In genomic region chr1:228417471-228418203, GRCh38 we compare ENCODE assay signal across 14 cellular contexts. TPM values are rescaled to one million over a fixed set of nuclear protein-coding genes. Genes with fewer than 3 reads are reported as not detected.
DNase-seq lines count a peak whose midpoint lies in the region; ATAC-seq, FAIRE-seq and TF ChIP-seq lines count a peak whose summit lies in the region.
"Had no signal": no experiment of that assay in that cellular context is flagged by ENCODE, and none has a peak within 500 bp of the region (broad histone marks: within the 10 kb centered on the region; RNA-seq: fewer than 3 reads in every experiment).

No MANE protein-coding gene starts in this region.

- no peak overlapping the region for H3K4ac ChIP-seq in mesendoderm (ENCODE audit: low read depth, low read length)

- H2AK5ac ChIP-seq in mesendoderm (ENCODE audit: low read length), result no peak overlapping the region

- no peaks in the 10 kb centered on the region for H4K20me1 ChIP-seq in K562 (replicated peaks; ENCODE audit: control insufficient read depth, insufficient read depth, low read length)

- peak overlapping the region in 1 of 2 experiments; percentile 66; a peak in 1 of 4 replicates for H3K9ac ChIP-seq in K562 (ENCODE audit: insufficient read depth in 1 of 2, low read depth in 2 of 2, low read length in 2 of 2)
- no peak overlapping the region for H3K9ac ChIP-seq in mesendoderm (ENCODE audit: low read length)

- H3K27ac ChIP-seq in HEK293 (ENCODE audit: extremely low read depth, low read depth, low read length), result no peak overlapping the region
- H3K27ac ChIP-seq in K562 (ENCODE audit: extremely low read depth, low read depth, low read length), result 0 out of 3 replicates have a peak overlapping the region, but pooled peaks have one; percentile 3
- no peak overlapping the region for H3K27ac ChIP-seq in mesendoderm (ENCODE audit: low read depth, low read length)
- H3K27ac ChIP-seq in transverse colon, result no peak overlapping the region
- H3K27ac ChIP-seq: thyroid gland had no signal

- H3K56ac ChIP-seq in mesendoderm (ENCODE audit: low read length), result no peak overlapping the region

- no peak overlapping the region for H4K5ac ChIP-seq in mesendoderm (ENCODE audit: low read length)

- H3K23ac ChIP-seq in mesendoderm (ENCODE audit: low read length), result no peak overlapping the region

- BruUV-seq in K562 (replicated peaks; lab: Mats Ljungman, UMichigan), result no TSS peak

- TF ChIP-seq EP300 in K562 (IDR thresholded peaks at IDR 0.05; ENCODE audit: low read length) (no peak), transverse colon (IDR thresholded peaks at IDR 0.05; ENCODE audit: low read depth) (no peak)

- no peaks in the 10 kb centered on the region for H3K27me3 ChIP-seq in K562 (ENCODE audit: control insufficient read depth in 2 of 2, insufficient read depth in 2 of 2, low read length in 2 of 2)
- no peaks in the 10 kb centered on the region for H3K27me3 ChIP-seq in mesendoderm (ENCODE audit: insufficient read depth, low read length, poor library complexity)
- peaks cover 38% of the 10 kb centered on the region for H3K27me3 ChIP-seq in transverse colon
- H3K27me3 ChIP-seq: thyroid gland had no signal

- no peak overlapping the region for H3K18ac ChIP-seq in mesendoderm (ENCODE audit: low read length)

- peak overlapping the region; percentile 40; the same call in 1 of the 2 replicates for H2AFZ ChIP-seq in K562 (ENCODE audit: low read depth, low read length)

- no peak overlapping the region for H2BK5ac ChIP-seq in mesendoderm (ENCODE audit: low read length)

- no peaks in the 10 kb centered on the region for H3K4me1 ChIP-seq in HEK293 (ENCODE audit: control insufficient read depth, insufficient read depth, low read length)
- H3K4me1 ChIP-seq in K562 (replicated peaks in 1 of 2; ENCODE audit: control insufficient read depth in 2 of 2, insufficient read depth in 2 of 2, low read length in 2 of 2), result peaks cover 40 to 44% of the 10 kb centered on the region in 2 experiments
- peaks cover 14% of the 10 kb centered on the region for H3K4me1 ChIP-seq in mesendoderm (ENCODE audit: control insufficient read depth, low read depth, low read length)
- peaks cover 10 to 18% (median 11%) of the 10 kb centered on the region in 4 donors for H3K4me1 ChIP-seq in transverse colon

- ATAC-seq in K562 (peak; percentile 39; the same call in 2 of the 3 replicates), HG03571 (IDR thresholded peaks at IDR 0.05; ENCODE audit: unreplicated experiment) (no peak), GM21619 (IDR thresholded peaks at IDR 0.05; ENCODE audit: unreplicated experiment) (no peak)

- H2BK120ac ChIP-seq in mesendoderm (ENCODE audit: low read depth, low read length), result no peak overlapping the region

- DNase-seq in AG10803 (ENCODE audit: low read depth) (peak; percentile 13), K562 (ENCODE audit: extremely low read depth in 1 of 4, low spot score in 3 of 4) (peak in 1 of 4 experiments; percentile 50), mesendoderm (peak; percentile 61), NCI-H510A (lab: John Stamatoyannopoulos, UW) (no peak), transverse colon (no peak)
- DNase-seq: amygdala, NCI-H146, NCI-H526, Right ventricle myocardium superior, thyroid gland had no signal

- no peak for FAIRE-seq in K562 (lab: Jason Lieb, UNC)

- WGBS in K562 (ENCODE audit: insufficient coverage, low coverage, missing lambda C conversion rate), result 66% methylated on average over 8 of the region's 8 CpGs
- WGBS in mesendoderm (ENCODE audit: extremely low coverage, insufficient coverage, low lambda C conversion rate), result no CpG with 5 or more reads among the region's 8 CpGs
- 83 to 91% methylated on average over 2 to 8 of the region's 8 CpGs for WGBS in transverse colon (ENCODE audit: low coverage in 1 of 2), 2 donors

- CTCF ChIA-PET in HEK293 (lab: Yijun Ruan, JAX) (no interaction called here), K562 (lab: Yijun Ruan, JAX; ENCODE audit: low intra/inter-chr PET ratio) (no interaction called here)

- H3K79me1 ChIP-seq in mesendoderm (ENCODE audit: low read length), result no peaks in the 10 kb centered on the region

- peaks cover 0 to 3% of the 10 kb centered on the region in 2 experiments; a peak in 1 of 3 replicates for H3K36me3 ChIP-seq in HEK293 (ENCODE audit: control insufficient read depth in 2 of 2, insufficient read depth in 1 of 2, low read length in 2 of 2)
- no peaks in the 10 kb centered on the region for H3K36me3 ChIP-seq in K562 (ENCODE audit: control insufficient read depth, insufficient read depth, low read length)
- no peaks in the 10 kb centered on the region for H3K36me3 ChIP-seq in mesendoderm (ENCODE audit: control insufficient read depth, insufficient read depth, low read length)
- no peaks in the 10 kb centered on the region for H3K36me3 ChIP-seq in transverse colon
- H3K36me3 ChIP-seq: thyroid gland had no signal

- POLR2A ChIA-PET in HEK293 (lab: Yijun Ruan, JAX) (no interaction called here), K562 (lab: Yijun Ruan, JAX) (interaction anchor here (1.3 kb wide), 1 partner anchor 40 kb away, joined by 3 read pairs; a partner anchor contains a TSS)

- H4K8ac ChIP-seq in mesendoderm (ENCODE audit: low read depth, low read length), result no peak overlapping the region

- no peaks in the 10 kb centered on the region for H3K9me3 ChIP-seq in HEK293 (ENCODE audit: control insufficient read depth, insufficient read depth, low read depth, low read length)
- peaks cover 2% of the 10 kb centered on the region for H3K9me3 ChIP-seq in K562 (replicated peaks; ENCODE audit: control insufficient read depth, insufficient read depth, low read depth, low read length)
- no peaks in the 10 kb centered on the region for H3K9me3 ChIP-seq in transverse colon
- H3K9me3 ChIP-seq: thyroid gland had no signal

- no peak for TF ChIP-seq RAD21 in K562 (CRISPR knock-in tag; conservative IDR thresholded peaks at IDR 0.05 in 1 of 2, IDR thresholded peaks at IDR 0.05 in 1 of 2)

- H2BK15ac ChIP-seq in mesendoderm (replicated peaks; ENCODE audit: low read depth), result no peak overlapping the region

- H3K4me3 ChIP-seq in AG10803 (ENCODE audit: low read length) (no peak overlapping the region), HEK293 (ENCODE audit: low read depth, low read length) (no peak overlapping the region), K562 (no peak overlapping the region), mesendoderm (ENCODE audit: low read length) (no peak overlapping the region), transverse colon (no peak overlapping the region)
- H3K4me3 ChIP-seq: thyroid gland had no signal

- no peaks in the 10 kb centered on the region for H3K79me2 ChIP-seq in K562 (ENCODE audit: control insufficient read depth, insufficient read depth, low read length)
- no peaks in the 10 kb centered on the region for H3K79me2 ChIP-seq in mesendoderm (ENCODE audit: control insufficient read depth, insufficient read depth, low read length)

- no peak overlapping the region for H3K4me2 ChIP-seq in K562 (ENCODE audit: insufficient read depth, low read length)
- no peak overlapping the region for H3K4me2 ChIP-seq in mesendoderm (ENCODE audit: low read length)

- no peaks in the 10 kb centered on the region for H3K9me1 ChIP-seq in K562 (ENCODE audit: control insufficient read depth, insufficient read depth, low read length)

- in situ Hi-C loops in K562 (cut with MboI), result no loop called here
- in situ Hi-C loops in transverse colon (cut with MboI; ENCODE audit: low pct_ligation_motif_present in 1 of 4, low pct_unique_long_range_greater_than_20kb in 1 of 4, low sequenced_read_pairs in 3 of 4), result no loop called here

- intact Hi-C loops in K562 (cut with micrococcal nuclease), result no loop called here
- intact Hi-C loops in transverse colon (cut with DNase I; ENCODE audit: low total_unique reads), result no loop called here

- TF ChIP-seq POLR2A in K562 (conservative IDR thresholded peaks at IDR 0.05) (no peak), transverse colon (IDR thresholded peaks at IDR 0.05) (no peak)

- no peak for TF ChIP-seq CTCF in AG10803 (conservative IDR thresholded peaks at IDR 0.05; ENCODE audit: low read length)
- no peak for TF ChIP-seq CTCF in HEK293 (tag by site-specific recombination; IDR thresholded peaks at IDR 0.05)
- TF ChIP-seq CTCF in K562 (IDR thresholded peaks at IDR 0.05 in 2 of 3, conservative IDR thresholded peaks at IDR 0.05 in 1 of 3; ENCODE audit: insufficient read depth in 2 of 3, low read depth in 1 of 3, low read length in 3 of 3), result no peak
- no peak for TF ChIP-seq CTCF in transverse colon (IDR thresholded peaks at IDR 0.05)

RNA-seq across cellular contexts. Expression of gene TRIM17, which starts 1.0 kb away (rescaled TPM):
- total RNA-seq in K562 (2011; cell fraction: chromatin; rRNA removed; ENCODE audit: low replicate concordance), result not detected in 2 replicates
- 0.26 TPM in 1 of 2 replicates, not detected in the other for total RNA-seq in K562 (2011; cell fraction: nucleolus; rRNA removed)
- not detected in 2 replicates for total RNA-seq in K562 (2011; cell fraction: nucleoplasm; rRNA removed)
- total RNA-seq in K562 (2014; rRNA removed) (not detected in 2 replicates), K562 (2014; rRNA removed; fragmentation: Illumina TruSeq; extraction: Trizol) (not detected in 2 replicates), K562 (2015; rRNA removed; fragmentation: Illumina TruSeq; extraction: Trizol) (not detected in 2 replicates), K562 (2021) (not detected in 2 replicates), transverse colon (not detected)
- polyA plus RNA-seq in K562 (2011; rRNA removed) (not detected in 2 replicates), K562 (2014; fragmentation: Illumina TruSeq; extraction: Trizol) (not detected in 2 replicates), K562 (2014; fragmentation: Nextera tagmentation; extraction: Ambion mirVana) (not detected), K562 (2014; rRNA removed) (not detected in 2 replicates)
- not detected in 2 replicates for polyA plus RNA-seq in K562 (2011; cell fraction: cytosol; rRNA removed)
- 0.07 TPM in 1 of 2 replicates, not detected in the other for polyA plus RNA-seq in K562 (2011; cell fraction: nucleus; rRNA removed)
- polyA plus RNA-seq in K562 (2012), result 0.35 and 0.83 TPM in 2 replicates
- polyA minus RNA-seq in K562 (2011; rRNA and poly(A)+ RNA removed), result not detected in 2 replicates
- polyA minus RNA-seq in K562 (2011; cell fraction: cytosol; rRNA and poly(A)+ RNA removed), result not detected in 2 replicates
- polyA minus RNA-seq in K562 (2011; cell fraction: nucleus; rRNA and poly(A)+ RNA removed), result not detected in 2 replicates
- 1.4 TPM for polyA plus RNA-seq in mesendoderm (2013, experiment 1 of 2)
- 1.1 TPM for polyA plus RNA-seq in mesendoderm (2013, experiment 2 of 2)
- total RNA-seq: mesenteric fat pad had no signal

RNA-seq across cellular contexts. Expression of gene TRIM11, which starts 11.0 kb away (rescaled TPM):
- total RNA-seq in K562 (2011; cell fraction: chromatin; rRNA removed; ENCODE audit: low replicate concordance), result 106 and 219 TPM in 2 replicates
- total RNA-seq in K562 (2011; cell fraction: nucleolus; rRNA removed), result 114 and 116 TPM in 2 replicates
- 107 and 126 TPM in 2 replicates for total RNA-seq in K562 (2011; cell fraction: nucleoplasm; rRNA removed)
- 45.1 and 49.1 TPM in 2 replicates for total RNA-seq in K562 (2014; rRNA removed)
- total RNA-seq in K562 (2014; rRNA removed; fragmentation: Illumina TruSeq; extraction: Trizol), result 14.8 and 18.0 TPM in 2 replicates
- total RNA-seq in K562 (2015; rRNA removed; fragmentation: Illumina TruSeq; extraction: Trizol), result 29.7 and 29.8 TPM in 2 replicates
- 64.3 and 66.8 TPM in 2 replicates for total RNA-seq in K562 (2021)
- 17.5 and 26.5 TPM in 2 replicates for polyA plus RNA-seq in K562 (2011; rRNA removed)
- polyA plus RNA-seq in K562 (2011; cell fraction: cytosol; rRNA removed), result 15.7 and 25.5 TPM in 2 replicates
- 67.6 and 116 TPM in 2 replicates for polyA plus RNA-seq in K562 (2011; cell fraction: nucleus; rRNA removed)
- polyA plus RNA-seq in K562 (2012), result 33.4 and 43.7 TPM in 2 replicates
- polyA plus RNA-seq in K562 (2014; fragmentation: Illumina TruSeq; extraction: Trizol), result 33.7 and 35.0 TPM in 2 replicates
- polyA plus RNA-seq in K562 (2014; fragmentation: Nextera tagmentation; extraction: Ambion mirVana), result 1 to 10 TPM; 3.6 to 3.8 TPM
- 34.4 and 43.0 TPM in 2 replicates for polyA plus RNA-seq in K562 (2014; rRNA removed)
- 24.4 and 25.6 TPM in 2 replicates for polyA minus RNA-seq in K562 (2011; rRNA and poly(A)+ RNA removed)
- polyA minus RNA-seq in K562 (2011; cell fraction: cytosol; rRNA and poly(A)+ RNA removed), result 22.2 and 23.9 TPM in 2 replicates
- 42.0 and 46.8 TPM in 2 replicates for polyA minus RNA-seq in K562 (2011; cell fraction: nucleus; rRNA and poly(A)+ RNA removed)
- 15.8 TPM for polyA plus RNA-seq in mesendoderm (2013, experiment 1 of 2)
- polyA plus RNA-seq in mesendoderm (2013, experiment 2 of 2), result 15.4 TPM
- 100 to 1,000 TPM in 1 of 4 donors, 10 to 100 TPM in 3; 27.2 to 125 (median 48.6) TPM for total RNA-seq in transverse colon

Comparison
In these comparisons a context has a peak if more than half of its experiments do, and no peak if none do; other contexts are left out.
1. DNase-seq: peak in AG10803 (single experiment) and mesendoderm (single experiment); none in NCI-H510A (single experiment) and transverse colon (single experiment).